Comparison of ENCODE assay signal across 22 cellular contexts in genomic region chr9:6816581-6816980, GRCh38.
"Had no signal": no experiment of that assay in that cellular context is flagged by ENCODE, and none has a peak within 500 bp of the region (broad histone marks: within the 10 kb centered on the region; RNA-seq: fewer than 3 reads in every experiment).

No MANE protein-coding gene starts in this region.

- H3K9me3 Mint-ChIP-seq: immature natural killer cell had no signal

- H3K27me3 ChIP-seq: esophagus muscularis mucosa had no signal

- H3K4me3 ChIP-seq: esophagus muscularis mucosa, lung had no signal

- H3K4me1 ChIP-seq: esophagus muscularis mucosa had no signal

- H3K4me2 ChIP-seq: SK-N-SH had no signal

- H3K27ac Mint-ChIP-seq: activated naive CD8-positive, alpha-beta T cell treated with anti-CD3 and anti-CD28 coated beads, Interleukin-2, amount 10 ng/mL, durations not matched to agents 7 days and 5 days; progenitor cell of endocrine pancreas had no signal

- DNase-seq: activated CD4-positive, alpha-beta T cell treated with anti-CD3 and anti-CD28 coated beads, Interleukin-2, amount 50 U/mL, for 48 hours; activated CD4-positive, CD25-positive, alpha-beta regulatory T cell; activated CD8-positive, alpha-beta memory T cell treated with anti-CD3 and anti-CD28 coated beads, Interleukin-2, amount 50 U/mL, for 48 hours; activated effector memory CD4-positive, alpha-beta T cell treated with Interleukin-2 at 50 U/mL for 16 hours; activated naive CD8-positive, alpha-beta T cell treated with anti-CD3 and anti-CD28 coated beads, Interleukin-2, amount 10 ng/mL, durations not matched to agents 7 days and 5 days; aorta; hypothalamus; immature natural killer cell; left cardiac atrium; naive thymus-derived CD4-positive, alpha-beta T cell; nucleus accumbens; right cardiac atrium; SK-N-SH; small intestine; substantia nigra; T-helper 2 cell; trophoblast cell had no signal

- H3K4me3 Mint-ChIP-seq: activated naive CD8-positive, alpha-beta T cell treated with anti-CD3 and anti-CD28 coated beads, Interleukin-2, amount 10 ng/mL, durations not matched to agents 7 days and 5 days; immature natural killer cell; naive thymus-derived CD4-positive, alpha-beta T cell had no signal

- H3K9ac ChIP-seq: SK-N-SH had no signal

- H3K27ac ChIP-seq: esophagus muscularis mucosa had no signal

- FAIRE-seq: bronchial epithelial cell, small intestine, TTC549 had no signal

- ATAC-seq: left cardiac atrium; naive thymus-derived CD4-positive, alpha-beta T cell; right cardiac atrium had no signal

- H3K9me3 ChIP-seq: esophagus muscularis mucosa, SK-N-SH had no signal

- H3K27me3 Mint-ChIP-seq: activated naive CD8-positive, alpha-beta T cell treated with anti-CD3 and anti-CD28 coated beads, Interleukin-2, amount 10 ng/mL, durations not matched to agents 7 days and 5 days; naive thymus-derived CD4-positive, alpha-beta T cell had no signal
